In the genomic region with DNA sequence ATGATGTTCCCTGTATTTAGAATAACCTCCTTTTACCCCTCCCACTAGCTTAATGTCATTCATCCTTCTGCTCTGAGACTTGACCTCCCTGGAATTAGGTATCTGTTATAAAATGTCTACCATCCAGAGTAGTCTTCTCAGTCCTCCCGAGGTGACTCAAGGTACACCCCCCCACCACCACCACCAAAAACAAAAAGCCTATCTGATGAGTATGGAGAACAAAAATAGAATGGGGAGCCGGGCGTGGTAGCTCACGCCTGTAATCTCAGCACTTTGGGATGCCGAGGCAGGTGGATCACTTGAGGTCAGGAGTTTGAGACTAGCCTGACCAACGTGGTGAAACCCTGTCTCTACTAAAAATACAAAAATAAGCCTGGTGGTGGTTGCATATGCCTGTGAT, we compare ENCODE assay signal across 6 cellular contexts. TPM values are rescaled to one million over a fixed set of nuclear protein-coding genes. Genes with fewer than 3 reads are reported as not detected.
"Had no signal": no experiment of that assay in that cellular context is flagged by ENCODE, and none has a peak within 500 bp of the region (broad histone marks: within the 10 kb centered on the region; RNA-seq: fewer than 3 reads in every experiment).

No MANE protein-coding gene starts in this region.

RNA-seq across cellular contexts. Expression of gene NPNT, which starts 46.9 kb away (rescaled TPM):
- total RNA-seq: naive thymus-derived CD4-positive, alpha-beta T cell; naive thymus-derived CD8-positive, alpha-beta T cell; natural killer cell; natural killer cell treated with Interleukin-12 subunit alpha and Interleukin-12 subunit beta and Interleukin-15 and Interleukin-18, amount 100 ng/mL, for 72 hours; neural crest cell; osteocyte had no signal
- polyA plus RNA-seq: naive thymus-derived CD4-positive, alpha-beta T cell; naive thymus-derived CD8-positive, alpha-beta T cell had no signal
